19 cellular contexts compared by ENCODE assay signal in the genomic region with DNA sequence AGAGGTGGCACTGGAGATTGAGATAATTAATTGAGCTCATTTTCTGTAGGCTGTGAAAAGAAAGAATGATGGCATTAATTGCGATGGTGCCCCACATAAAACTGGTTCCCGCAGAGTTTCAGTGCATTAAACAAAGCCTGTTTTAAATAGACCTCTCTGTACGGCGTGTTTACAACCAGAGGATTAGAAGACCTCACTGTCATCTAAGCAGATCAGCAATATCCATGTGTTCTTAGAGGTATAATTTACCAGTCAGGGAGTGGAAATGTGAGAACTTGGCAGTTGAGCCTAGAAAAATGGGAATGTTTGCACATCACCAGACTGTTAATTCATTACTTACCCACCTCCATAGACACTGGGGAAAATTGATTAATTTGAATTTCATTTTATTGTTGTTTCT. TPM values are rescaled to one million over a fixed set of nuclear protein-coding genes. Genes with fewer than 3 reads are reported as not detected.
DNase-seq lines count a peak whose midpoint lies in the region; ATAC-seq and TF ChIP-seq lines count a peak whose summit lies in the region.
"Had no signal": no experiment of that assay in that cellular context is flagged by ENCODE, and none has a peak within 500 bp of the region (broad histone marks: within the 10 kb centered on the region; RNA-seq: fewer than 3 reads in every experiment).

No MANE protein-coding gene starts in this region.

- TF ChIP-seq POLR2A in HCT116 (IDR thresholded peaks at IDR 0.05; ENCODE audit: borderline replicate concordance, extremely low read depth, insufficient read depth, insufficient read length): no peak

- H3K27ac Mint-ChIP-seq in endodermal cell: peak overlapping the region; percentile 76
- H3K27ac Mint-ChIP-seq: T-helper 1 cell treated with Interleukin-12 subunit alpha and Interleukin-12 subunit beta and Interleukin-4 antibody, amounts not matched to agents 30 μg/mL and 1 μg/mL, for 36 hours had no signal

- H3K4me1 Mint-ChIP-seq in endodermal cell: peaks cover 7% of the 10 kb centered on the region

- H3K36me3 Mint-ChIP-seq in endodermal cell (ENCODE audit: low read depth): peaks cover 55% of the 10 kb centered on the region

- no peak for ATAC-seq in HCT116
- ATAC-seq: effector memory CD8-positive, alpha-beta T cell; left lung had no signal

- TF ChIP-seq CTCF in HCT116 (IDR thresholded peaks at IDR 0.05 in 2 of 3, conservative IDR thresholded peaks at IDR 0.05 in 1 of 3; ENCODE audit: borderline replicate concordance in 1 of 3, insufficient read depth in 1 of 3, low read depth in 2 of 3, low read length in 2 of 3): no peak
- TF ChIP-seq CTCF in endodermal cell (conservative IDR thresholded peaks at IDR 0.05): no peak

- TF ChIP-seq RAD21 in HCT116 (IDR thresholded peaks at IDR 0.05; ENCODE audit: low read depth): no peak

- POLR2A ChIA-PET in HCT116 (lab: Charles Lee): interaction anchor here (1.6 to 3.2 kb wide), 2 partner anchors 38 to 52 kb away, joined by 4 to 20 read pairs; a partner anchor contains a TSS

- no peaks in the 10 kb centered on the region for H3K9me3 Mint-ChIP-seq in endodermal cell
- H3K9me3 Mint-ChIP-seq: effector memory CD8-positive, alpha-beta T cell; T-helper 1 cell treated with Interleukin-12 subunit alpha and Interleukin-12 subunit beta and Interleukin-4 antibody, amounts not matched to agents 30 μg/mL and 1 μg/mL, for 36 hours had no signal

- H3K9ac ChIP-seq in HCT116 (ENCODE audit: low read length): no peak overlapping the region
- no peak overlapping the region for H3K9ac ChIP-seq in endodermal cell (ENCODE audit: extremely low read depth, low read length, poor library complexity, severe bottlenecking)
- H3K9ac ChIP-seq in skeletal muscle satellite cell (ENCODE audit: low read depth, low read length): peak overlapping the region; percentile 57

- H3K9me2 ChIP-seq in HCT116 (ENCODE audit: insufficient read depth): no peaks in the 10 kb centered on the region

- 96 to 100% methylated on average over 4 of the region's 4 CpGs for whole genome bisulfite sequencing in endodermal cell (ENCODE audit: insufficient coverage in 1 of 2, insufficient read length in 1 of 2), 2 experiments

- RAD21 ChIA-PET in HCT116 (lab: Charles Lee; ENCODE audit: low non-redundant PET in 1 of 2, low total read pairs in 2 of 2, uncharacterized antibody in 2 of 2, unreplicated experiment in 2 of 2): interaction anchor here in 1 of 2 experiments (0.6 kb wide), 1 partner anchor 1011 kb away, joined by 3 read pairs; a partner anchor contains a TSS

- H3K4me3 ChIP-seq in HCT116 (replicated peaks in 1 of 2; ENCODE audit: low read depth in 1 of 2, low read length in 2 of 2) (no peak overlapping the region), endodermal cell (ENCODE audit: low read length) (no peak overlapping the region), skeletal muscle satellite cell (ENCODE audit: low read length) (no peak overlapping the region)
- H3K4me3 ChIP-seq: left lung, thoracic aorta had no signal

- BruUV-seq in HCT116 (replicated peaks; lab: Mats Ljungman, UMichigan): no TSS peak

- CTCF ChIA-PET in HCT116 (lab: Charles Lee): interaction anchor here (0.6 to 7.1 kb wide), 4 partner anchors 12 to 232 kb away, joined by 3 to 202 read pairs (median 15); a partner anchor contains a TSS

- peak overlapping the region; percentile 69 for H3K4me2 ChIP-seq in HCT116 (ENCODE audit: low read length)
- H3K4me2 ChIP-seq in skeletal muscle satellite cell (ENCODE audit: low read length): peak overlapping the region; percentile 17

- H3K27me3 Mint-ChIP-seq in endodermal cell (ENCODE audit: insufficient read depth): no peaks in the 10 kb centered on the region
- H3K27me3 Mint-ChIP-seq: effector memory CD8-positive, alpha-beta T cell had no signal

- intact Hi-C loops in HCT116 (cut with micrococcal nuclease): no loop called here

- H3K4me1 ChIP-seq in HCT116 (ENCODE audit: control insufficient read depth in 1 of 2, insufficient read depth in 2 of 2, low read length in 2 of 2) (peaks cover 32 to 52% of the 10 kb centered on the region in 2 experiments), endodermal cell (ENCODE audit: control insufficient read depth, insufficient read depth, low read length) (no peaks in the 10 kb centered on the region), skeletal muscle satellite cell (ENCODE audit: control insufficient read depth, insufficient read depth, low read length) (peaks cover 43% of the 10 kb centered on the region)

- no peak overlapping the region for H3K27ac ChIP-seq in HCT116 (ENCODE audit: low read depth, low read length)
- H3K27ac ChIP-seq in endodermal cell (ENCODE audit: low read depth, low read length): no peak overlapping the region
- H3K27ac ChIP-seq: left lung, neutrophil, WERI-Rb-1 had no signal

- peaks cover 7% of the 10 kb centered on the region; the same call in 1 of the 2 replicates for H3K79me2 ChIP-seq in HCT116 (ENCODE audit: insufficient read depth, low read length)

- H4K20me1 ChIP-seq in HCT116 (ENCODE audit: insufficient read depth): no peaks in the 10 kb centered on the region

- H3K36me3 ChIP-seq in HCT116 (ENCODE audit: control insufficient read depth in 1 of 2, insufficient read depth in 2 of 2, low read length in 2 of 2) (peaks cover 21 to 40% of the 10 kb centered on the region in 2 experiments), endodermal cell (ENCODE audit: control insufficient read depth, insufficient read depth, low read length) (peaks cover 63% of the 10 kb centered on the region), skeletal muscle satellite cell (ENCODE audit: insufficient read depth, low read length) (peaks cover 25% of the 10 kb centered on the region)

- DNase-seq in HCT116 (ENCODE audit: low read depth, low spot score) (no peak), NCI-H82 treated with DMSO at 0.1 percent for 48 hours (lab: John Stamatoyannopoulos, UW; ENCODE audit: unreplicated experiment) (peak; percentile 76), endodermal cell (no peak), activated gamma-delta T cell (lab: John Stamatoyannopoulos, UW) (no peak), anterior cingulate cortex (lab: John Stamatoyannopoulos, UW) (no peak), COR-L47 (lab: John Stamatoyannopoulos, UW) (no peak)
- DNase-seq: activated CD4-positive, alpha-beta T cell treated with anti-CD3 and anti-CD28 coated beads, Interleukin-2, amount 50 U/mL, for 4 hours; amniotic stem cell; effector memory CD8-positive, alpha-beta T cell; Kasumi-1; left lung; NCI-H1092 treated with DMSO at 0.1 percent for 48 hours; NCI-H2227 treated with DMSO at 0.1 percent for 48 hours; SHP77; WERI-Rb-1 had no signal

- H3K4me3 Mint-ChIP-seq in endodermal cell: no peak overlapping the region
- H3K4me3 Mint-ChIP-seq: effector memory CD8-positive, alpha-beta T cell; T-helper 1 cell treated with Interleukin-12 subunit alpha and Interleukin-12 subunit beta and Interleukin-4 antibody, amounts not matched to agents 30 μg/mL and 1 μg/mL, for 36 hours had no signal

- H3K27me3 ChIP-seq in HCT116 (ENCODE audit: insufficient read depth, low read length): no peaks in the 10 kb centered on the region
- no peaks in the 10 kb centered on the region for H3K27me3 ChIP-seq in endodermal cell (ENCODE audit: control insufficient read depth, insufficient read depth, low read length, poor library complexity, severe bottlenecking)
- H3K27me3 ChIP-seq in skeletal muscle satellite cell (ENCODE audit: control insufficient read depth, insufficient read depth, low read length): no peaks in the 10 kb centered on the region
- H3K27me3 ChIP-seq: left lung, neutrophil had no signal

- no peaks in the 10 kb centered on the region for H3K9me3 ChIP-seq in HCT116 (ENCODE audit: control insufficient read depth in 1 of 2, insufficient read depth in 1 of 2, low read depth in 1 of 2, low read length in 2 of 2)
- no peaks in the 10 kb centered on the region for H3K9me3 ChIP-seq in endodermal cell (ENCODE audit: control insufficient read depth, low read length)
- no peaks in the 10 kb centered on the region for H3K9me3 ChIP-seq in skeletal muscle satellite cell (replicated peaks; ENCODE audit: low read length)
- H3K9me3 ChIP-seq: left lung, neutrophil, thoracic aorta had no signal

- H2AFZ ChIP-seq in HCT116 (ENCODE audit: low read depth, low read length, poor library complexity, severe bottlenecking): no peak overlapping the region

TF ChIP-seq in HCT116, 20 proteins besides CTCF, POLR2A, EP300 and RAD21 (continues in another document):
- TF ChIP-seq, protein P1, sequence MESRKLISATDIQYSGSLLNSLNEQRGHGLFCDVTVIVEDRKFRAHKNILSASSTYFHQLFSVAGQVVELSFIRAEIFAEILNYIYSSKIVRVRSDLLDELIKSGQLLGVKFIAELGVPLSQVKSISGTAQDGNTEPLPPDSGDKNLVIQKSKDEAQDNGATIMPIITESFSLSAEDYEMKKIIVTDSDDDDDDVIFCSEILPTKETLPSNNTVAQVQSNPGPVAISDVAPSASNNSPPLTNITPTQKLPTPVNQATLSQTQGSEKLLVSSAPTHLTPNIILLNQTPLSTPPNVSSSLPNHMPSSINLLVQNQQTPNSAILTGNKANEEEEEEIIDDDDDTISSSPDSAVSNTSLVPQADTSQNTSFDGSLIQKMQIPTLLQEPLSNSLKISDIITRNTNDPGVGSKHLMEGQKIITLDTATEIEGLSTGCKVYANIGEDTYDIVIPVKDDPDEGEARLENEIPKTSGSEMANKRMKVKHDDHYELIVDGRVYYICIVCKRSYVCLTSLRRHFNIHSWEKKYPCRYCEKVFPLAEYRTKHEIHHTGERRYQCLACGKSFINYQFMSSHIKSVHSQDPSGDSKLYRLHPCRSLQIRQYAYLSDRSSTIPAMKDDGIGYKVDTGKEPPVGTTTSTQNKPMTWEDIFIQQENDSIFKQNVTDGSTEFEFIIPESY (IDR thresholded peaks at IDR 0.05; ENCODE audit: extremely low read depth, insufficient replicate concordance, low read length): no peak

RNA-seq across cellular contexts. Expression of a gene that starts 16.1 kb away (rescaled TPM):
- total RNA-seq in HCT116 (2021; ENCODE audit: unreplicated experiment) (20.0 TPM), endodermal cell (10 to 100 TPM; 42.2 to 65.0 TPM)
- polyA plus RNA-seq in HCT116 (2012): 14.1 and 17.3 TPM in 2 replicates
- 46.3 TPM for polyA plus RNA-seq in endodermal cell (2013, experiment 1 of 2)
- 44.3 TPM for polyA plus RNA-seq in endodermal cell (2013, experiment 2 of 2)
- total RNA-seq in skeletal muscle satellite cell (2012; rRNA removed): 6.6 and 12.7 TPM in 2 replicates

RNA-seq across cellular contexts. Expression of a gene that starts 36.8 kb away (rescaled TPM):
- total RNA-seq in HCT116 (2021; ENCODE audit: unreplicated experiment): 15.4 TPM
- polyA plus RNA-seq in HCT116 (2012): 17.2 and 20.4 TPM in 2 replicates
- total RNA-seq in endodermal cell: 1 to 10 TPM; 5.9 to 6.9 TPM
- polyA plus RNA-seq in endodermal cell (2013, experiment 1 of 2): 2.4 TPM
- 1.5 TPM for polyA plus RNA-seq in endodermal cell (2013, experiment 2 of 2)
- 18.0 and 36.9 TPM in 2 replicates for total RNA-seq in skeletal muscle satellite cell (2012; rRNA removed)

RNA-seq across cellular contexts. Expression of a gene that starts 55.8 kb away (rescaled TPM):
- total RNA-seq in HCT116 (2021; ENCODE audit: unreplicated experiment) (72.0 TPM), endodermal cell (10 to 100 TPM; 75.8 to 80.9 TPM)
- 57.3 and 62.2 TPM in 2 replicates for polyA plus RNA-seq in HCT116 (2012)
- 87.4 TPM for polyA plus RNA-seq in endodermal cell (2013, experiment 1 of 2)
- 76.9 TPM for polyA plus RNA-seq in endodermal cell (2013, experiment 2 of 2)
- total RNA-seq in skeletal muscle satellite cell (2012; rRNA removed): 32.3 and 34.5 TPM in 2 replicates
